ENCODE assay signal across 27 cellular contexts in the genomic region with DNA sequence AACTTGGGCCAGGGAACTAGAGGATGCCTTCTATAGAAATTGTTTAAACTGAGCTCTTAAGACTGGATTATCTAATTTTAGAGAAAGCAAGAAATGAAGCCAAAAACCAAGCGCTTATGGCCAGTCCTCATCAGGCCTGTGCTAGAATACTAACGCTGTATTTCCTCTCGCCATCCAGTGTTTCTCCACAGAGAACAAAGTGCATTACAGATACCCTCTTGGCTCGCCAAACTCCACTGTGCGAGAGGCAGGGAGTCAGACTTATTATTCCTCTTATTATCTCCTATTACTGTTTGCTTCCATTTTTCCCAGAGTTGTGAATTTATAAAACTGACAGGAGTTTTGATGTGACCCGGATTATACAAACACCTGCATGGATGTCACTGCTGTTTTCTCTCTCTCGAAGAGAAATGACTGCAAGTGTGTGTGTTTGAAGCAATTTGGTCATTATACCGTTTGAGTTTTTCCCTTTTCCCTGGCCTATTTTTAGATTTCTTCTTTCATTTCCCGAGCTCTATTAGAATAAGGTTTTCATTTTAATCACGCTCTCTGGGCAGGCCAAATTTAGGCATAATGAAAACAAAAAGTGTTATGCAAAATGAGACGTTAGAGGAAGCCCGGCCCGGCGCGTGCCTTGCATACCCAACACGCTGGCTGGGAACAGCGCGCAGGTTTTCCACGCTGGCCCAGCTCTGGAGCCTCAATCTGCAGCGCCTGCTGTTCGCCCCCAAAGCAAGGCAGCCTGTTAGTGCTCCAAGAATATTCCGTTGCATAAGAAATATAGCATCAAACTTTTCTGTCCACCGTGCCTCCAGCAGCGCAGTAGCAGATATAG.
DNase-seq lines count a peak whose midpoint lies in the region; ATAC-seq and TF ChIP-seq lines count a peak whose summit lies in the region.
"Had no signal": no experiment of that assay in that cellular context is flagged by ENCODE, and none has a peak within 500 bp of the region (broad histone marks: within the 10 kb centered on the region; RNA-seq: fewer than 3 reads in every experiment).

No MANE protein-coding gene starts in this region.

- H3K27ac ChIP-seq in neural cell (ENCODE audit: low read length), result peak overlapping the region; percentile 26
- H3K27ac ChIP-seq in substantia nigra (ENCODE audit: low read depth, low read length, poor library complexity, severe bottlenecking), result no peak overlapping the region
- H3K27ac ChIP-seq: adrenal gland; BLaER1 treated with 17β-estradiol and CSF1 and Interleukin-3, amounts not matched to agents 10 nM and 100 nM; prostate gland; thoracic aorta had no signal

- H3K9ac ChIP-seq in neural cell (ENCODE audit: low read length), result no peak overlapping the region
- H3K9ac ChIP-seq: BLaER1 treated with 17β-estradiol and CSF1 and Interleukin-3, amounts not matched to agents 10 nM and 100 nM had no signal

- H3K4me1 Mint-ChIP-seq in stimulated activated naive B cell treated with anti-CD40 and anti-IgM and Interleukin-4, amounts not matched to agents 10 μg/mL and 1 μg/mL and 100 μg/mL, for 72 hours, result no peaks in the 10 kb centered on the region
- H3K4me1 Mint-ChIP-seq: natural killer cell had no signal

- TF ChIP-seq EP300 in neural cell (conservative IDR thresholded peaks at IDR 0.05; ENCODE audit: poor library complexity, severe bottlenecking), result no peak

- H3K4me2 ChIP-seq in neural cell (ENCODE audit: low read length), result no peak overlapping the region
- H3K4me2 ChIP-seq: BLaER1 treated with 17β-estradiol and CSF1 and Interleukin-3, amounts not matched to agents 10 nM and 100 nM; smooth muscle cell had no signal

- peaks cover 0 to 7% of the 10 kb centered on the region in 2 donors for H3K27me3 Mint-ChIP-seq in stimulated activated naive B cell treated with anti-CD40 and anti-IgM and Interleukin-4, amounts not matched to agents 10 μg/mL and 1 μg/mL and 100 μg/mL, for 72 hours

- H3K4me3 ChIP-seq in neural cell (ENCODE audit: low read length), result peak overlapping the region; percentile 4
- H3K4me3 ChIP-seq: adrenal gland; BLaER1 treated with 17β-estradiol and CSF1 and Interleukin-3, amounts not matched to agents 10 nM and 100 nM; heart left ventricle; prostate gland; smooth muscle cell; thoracic aorta had no signal

- no peaks in the 10 kb centered on the region for H3K27me3 ChIP-seq in neural cell (ENCODE audit: insufficient read depth, low read depth, low read length)
- H3K27me3 ChIP-seq: adrenal gland; BLaER1 treated with 17β-estradiol and CSF1 and Interleukin-3, amounts not matched to agents 10 nM and 100 nM; heart left ventricle had no signal

- H3K36me3 Mint-ChIP-seq in stimulated activated naive B cell treated with anti-CD40 and anti-IgM and Interleukin-4, amounts not matched to agents 10 μg/mL and 1 μg/mL and 100 μg/mL, for 72 hours, result no peaks in the 10 kb centered on the region
- H3K36me3 Mint-ChIP-seq: natural killer cell had no signal

- DNase-seq in anterior cingulate cortex (lab: John Stamatoyannopoulos, UW) (peak in 56 of 58 donors; percentile 10 to 88 (median 66)), globus pallidus (ENCODE audit: low spot score) (peak; percentile 72), substantia nigra (lab: John Stamatoyannopoulos, UW) (peak in 42 of 49 donors; percentile 2 to 77 (median 37)), RPMI8226 (no peak), NCI-H1417 (lab: John Stamatoyannopoulos, UW) (no peak)
- DNase-seq in stimulated activated naive B cell treated with anti-CD40 and anti-IgM and Interleukin-4, amounts not matched to agents 10 μg/mL and 1 μg/mL and 100 μg/mL, for 72 hours, result no peak
- DNase-seq: ACHN; activated gamma-delta T cell treated with Interleukin-2 at 50 U/mL for 16 hours; adrenal gland; Caco-2; DMS79 treated with DMSO at 0.1 percent for 48 hours; H9; heart left ventricle; Kasumi-1; left colon; mesendoderm; natural killer cell; NCI-H187; NCI-H69; stimulated activated CD4-positive, alpha-beta T cell treated with anti-CD3 and anti-CD28 coated beads, Interleukin-2, amount 100 ng/mL, for 24 hours had no signal

- ATAC-seq in GM18511 (IDR thresholded peaks at IDR 0.05; ENCODE audit: unreplicated experiment), result no peak
- ATAC-seq in stimulated activated naive B cell treated with anti-CD40 and anti-IgM and Interleukin-4, amounts not matched to agents 10 μg/mL and 1 μg/mL and 100 μg/mL, for 72 hours (replicated peaks), result no peak
- ATAC-seq: heart left ventricle, left colon, natural killer cell had no signal

- no peaks in the 10 kb centered on the region for H3K36me3 ChIP-seq in neural cell (ENCODE audit: insufficient read depth, low read length)
- H3K36me3 ChIP-seq: adrenal gland; BLaER1 treated with 17β-estradiol and CSF1 and Interleukin-3, amounts not matched to agents 10 nM and 100 nM; heart left ventricle; prostate gland; thoracic aorta had no signal

- H3K4me3 Mint-ChIP-seq in stimulated activated naive B cell treated with anti-CD40 and anti-IgM and Interleukin-4, amounts not matched to agents 10 μg/mL and 1 μg/mL and 100 μg/mL, for 72 hours, result no peak overlapping the region
- H3K4me3 Mint-ChIP-seq: H9; natural killer cell; T-helper 1 cell treated with Interleukin-12 subunit alpha and Interleukin-12 subunit beta and Interleukin-4 antibody, amounts not matched to agents 30 μg/mL and 1 μg/mL, for 36 hours had no signal

- H3K9me2 ChIP-seq in neural cell (ENCODE audit: insufficient read depth, low read length), result no peaks in the 10 kb centered on the region

- no peaks in the 10 kb centered on the region for H3K9me3 Mint-ChIP-seq in stimulated activated naive B cell treated with anti-CD40 and anti-IgM and Interleukin-4, amounts not matched to agents 10 μg/mL and 1 μg/mL and 100 μg/mL, for 72 hours
- H3K9me3 Mint-ChIP-seq: natural killer cell; T-helper 1 cell treated with Interleukin-12 subunit alpha and Interleukin-12 subunit beta and Interleukin-4 antibody, amounts not matched to agents 30 μg/mL and 1 μg/mL, for 36 hours had no signal

- H3K9me3 ChIP-seq in neural cell (ENCODE audit: low read length), result no peaks in the 10 kb centered on the region
- H3K9me3 ChIP-seq: adrenal gland, Caco-2, heart left ventricle, prostate gland, thoracic aorta had no signal

- H2AFZ ChIP-seq in neural cell (ENCODE audit: low read depth, low read length), result no peak overlapping the region

- H3K27ac Mint-ChIP-seq in stimulated activated naive B cell treated with anti-CD40 and anti-IgM and Interleukin-4, amounts not matched to agents 10 μg/mL and 1 μg/mL and 100 μg/mL, for 72 hours, result no peak overlapping the region
- H3K27ac Mint-ChIP-seq: natural killer cell; T-helper 1 cell treated with Interleukin-12 subunit alpha and Interleukin-12 subunit beta and Interleukin-4 antibody, amounts not matched to agents 30 μg/mL and 1 μg/mL, for 36 hours had no signal

- no peaks in the 10 kb centered on the region for H3F3A ChIP-seq in neural cell (ENCODE audit: insufficient read depth, low read length, poor library complexity, severe bottlenecking)

- no peak for TF ChIP-seq CTCF in neural cell (IDR thresholded peaks at IDR 0.05; ENCODE audit: poor library complexity, severe bottlenecking)

- TF ChIP-seq RAD21 in neural cell (conservative IDR thresholded peaks at IDR 0.05), result no peak

- no peaks in the 10 kb centered on the region for H3K79me2 ChIP-seq in neural cell (replicated peaks; ENCODE audit: insufficient read depth, low read length)

- no peaks in the 10 kb centered on the region for H4K20me1 ChIP-seq in neural cell (ENCODE audit: insufficient read depth)
- H4K20me1 ChIP-seq: BLaER1 treated with 17β-estradiol and CSF1 and Interleukin-3, amounts not matched to agents 10 nM and 100 nM had no signal

TF ChIP-seq in neural cell, 6 proteins besides CTCF, POLR2A, EP300 and RAD21:
- no peak for TF ChIP-seq SMC3 (conservative IDR thresholded peaks at IDR 0.05; ENCODE audit: poor library complexity)
- TF ChIP-seq, protein P1, sequence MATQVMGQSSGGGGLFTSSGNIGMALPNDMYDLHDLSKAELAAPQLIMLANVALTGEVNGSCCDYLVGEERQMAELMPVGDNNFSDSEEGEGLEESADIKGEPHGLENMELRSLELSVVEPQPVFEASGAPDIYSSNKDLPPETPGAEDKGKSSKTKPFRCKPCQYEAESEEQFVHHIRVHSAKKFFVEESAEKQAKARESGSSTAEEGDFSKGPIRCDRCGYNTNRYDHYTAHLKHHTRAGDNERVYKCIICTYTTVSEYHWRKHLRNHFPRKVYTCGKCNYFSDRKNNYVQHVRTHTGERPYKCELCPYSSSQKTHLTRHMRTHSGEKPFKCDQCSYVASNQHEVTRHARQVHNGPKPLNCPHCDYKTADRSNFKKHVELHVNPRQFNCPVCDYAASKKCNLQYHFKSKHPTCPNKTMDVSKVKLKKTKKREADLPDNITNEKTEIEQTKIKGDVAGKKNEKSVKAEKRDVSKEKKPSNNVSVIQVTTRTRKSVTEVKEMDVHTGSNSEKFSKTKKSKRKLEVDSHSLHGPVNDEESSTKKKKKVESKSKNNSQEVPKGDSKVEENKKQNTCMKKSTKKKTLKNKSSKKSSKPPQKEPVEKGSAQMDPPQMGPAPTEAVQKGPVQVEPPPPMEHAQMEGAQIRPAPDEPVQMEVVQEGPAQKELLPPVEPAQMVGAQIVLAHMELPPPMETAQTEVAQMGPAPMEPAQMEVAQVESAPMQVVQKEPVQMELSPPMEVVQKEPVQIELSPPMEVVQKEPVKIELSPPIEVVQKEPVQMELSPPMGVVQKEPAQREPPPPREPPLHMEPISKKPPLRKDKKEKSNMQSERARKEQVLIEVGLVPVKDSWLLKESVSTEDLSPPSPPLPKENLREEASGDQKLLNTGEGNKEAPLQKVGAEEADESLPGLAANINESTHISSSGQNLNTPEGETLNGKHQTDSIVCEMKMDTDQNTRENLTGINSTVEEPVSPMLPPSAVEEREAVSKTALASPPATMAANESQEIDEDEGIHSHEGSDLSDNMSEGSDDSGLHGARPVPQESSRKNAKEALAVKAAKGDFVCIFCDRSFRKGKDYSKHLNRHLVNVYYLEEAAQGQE (IDR thresholded peaks at IDR 0.05; ENCODE audit: borderline replicate concordance), result peak; percentile 76

Comparison
In these comparisons a context has a peak if more than half of its experiments do, and no peak if none do; other contexts are left out.
1. DNase-seq: peak in anterior cingulate cortex (56 of 58), globus pallidus (single experiment) and substantia nigra (42 of 49); none in RPMI8226 (single experiment), NCI-H1417 (0 of 3) and stimulated activated naive B cell treated with anti-CD40 and anti-IgM and Interleukin-4, amounts not matched to agents 10 μg/mL and 1 μg/mL and 100 μg/mL, for 72 hours (single experiment).